23 cellular contexts compared by ENCODE assay signal in genomic region chr3:67075295-67075694, GRCh38.
DNase-seq lines count a peak whose midpoint lies in the region; ATAC-seq and TF ChIP-seq lines count a peak whose summit lies in the region.
"Had no signal": no experiment of that assay in that cellular context is flagged by ENCODE, and none has a peak within 500 bp of the region (broad histone marks: within the 10 kb centered on the region; RNA-seq: fewer than 3 reads in every experiment).

No MANE protein-coding gene starts in this region.

- peak; percentile 16 for DNase-seq in stimulated activated CD4-positive, alpha-beta T cell treated with anti-CD3 and anti-CD28 coated beads, Interleukin-1b, Interleukin-23, amount 100 ng/mL, for 48 hours
- no peak for DNase-seq in stimulated activated CD4-positive, alpha-beta T cell treated with anti-CD3 and anti-CD28 coated beads, Interleukin-2, amount 100 ng/mL, for 24 hours
- no peak for DNase-seq in natural killer cell treated with Interleukin-12 subunit alpha and Interleukin-12 subunit beta and Interleukin-15 and Interleukin-18, amount 100 ng/mL, for 72 hours (ENCODE audit: low spot score)
- no peak for DNase-seq in HUDEP-2 (lab: John Stamatoyannopoulos, UW; ENCODE audit: unreplicated experiment in 76 of 76)
- no peak for DNase-seq in stimulated activated CD4-positive, alpha-beta T cell treated with anti-CD3 and anti-CD28 coated beads, Interleukin-12 subunit alpha, Interleukin-12 subunit beta, amount 100 ng/mL, for 4 hours
- DNase-seq: activated CD8-positive, alpha-beta memory T cell treated with anti-CD3 and anti-CD28 coated beads, Interleukin-2, amount 50 U/mL, for 4 hours; activated effector memory CD4-positive, alpha-beta T cell treated with Interleukin-2 at 50 U/mL for 16 hours; brain microvascular endothelial cell; COR-L47; DMS79; heart left ventricle; left cardiac atrium; mammary epithelial cell; NCI-H1092; NCI-H2029; NCI-H226; NCI-H774 had no signal

- H3K4me1 Mint-ChIP-seq in natural killer cell treated with Interleukin-12 subunit alpha and Interleukin-12 subunit beta and Interleukin-15 and Interleukin-18, amount 100 ng/mL, for 72 hours (ENCODE audit: low read depth in 2 of 2): peaks cover 16 to 39% of the 10 kb centered on the region in 2 donors

- TF ChIP-seq CTCF in OCI-LY3 (IDR thresholded peaks at IDR 0.05; ENCODE audit: low read depth, low read length): no peak

- H3K4me2 ChIP-seq in OCI-LY3 (ENCODE audit: low read length): peak overlapping the region; percentile 68
- H3K4me2 ChIP-seq: BLaER1 treated with 17β-estradiol and CSF1 and Interleukin-3, amounts not matched to agents 10 nM and 100 nM had no signal

- H3K27me3 Mint-ChIP-seq in natural killer cell treated with Interleukin-12 subunit alpha and Interleukin-12 subunit beta and Interleukin-15 and Interleukin-18, amount 100 ng/mL, for 72 hours: peaks cover 20 to 33% of the 10 kb centered on the region in 2 donors
- H3K27me3 Mint-ChIP-seq: progenitor cell of endocrine pancreas had no signal

- peak overlapping the region; percentile 22 for H3K27ac ChIP-seq in OCI-LY3 (ENCODE audit: low read length)
- H3K27ac ChIP-seq: BLaER1 treated with 17β-estradiol and CSF1 and Interleukin-3, amounts not matched to agents 10 nM and 100 nM; brain microvascular endothelial cell; heart left ventricle; RWPE1 had no signal

- peak overlapping the region; percentile 64; the same call in 1 of the 2 replicates for H2AFZ ChIP-seq in OCI-LY3 (ENCODE audit: low read depth, low read length)

- H4K20me1 ChIP-seq in OCI-LY3 (ENCODE audit: insufficient read depth, low read length): no peaks in the 10 kb centered on the region
- H4K20me1 ChIP-seq: BLaER1 treated with 17β-estradiol and CSF1 and Interleukin-3, amounts not matched to agents 10 nM and 100 nM had no signal

- H3K36me3 Mint-ChIP-seq in natural killer cell treated with Interleukin-12 subunit alpha and Interleukin-12 subunit beta and Interleukin-15 and Interleukin-18, amount 100 ng/mL, for 72 hours: peaks cover 14% of the 10 kb centered on the region

- peak; percentile 60 for ATAC-seq in GM21529 (IDR thresholded peaks at IDR 0.05; ENCODE audit: unreplicated experiment)
- ATAC-seq in natural killer cell treated with Interleukin-12 subunit alpha and Interleukin-12 subunit beta and Interleukin-15 and Interleukin-18, amount 100 ng/mL, for 72 hours: no peak
- ATAC-seq: heart left ventricle, left cardiac atrium had no signal

- no peaks in the 10 kb centered on the region for H3K36me3 ChIP-seq in OCI-LY3 (replicated peaks; ENCODE audit: low read depth, low read length)
- H3K36me3 ChIP-seq: BLaER1 treated with 17β-estradiol and CSF1 and Interleukin-3, amounts not matched to agents 10 nM and 100 nM; brain microvascular endothelial cell; heart left ventricle had no signal

- H3K4me3 Mint-ChIP-seq in natural killer cell treated with Interleukin-12 subunit alpha and Interleukin-12 subunit beta and Interleukin-15 and Interleukin-18, amount 100 ng/mL, for 72 hours: no peak overlapping the region
- H3K4me3 Mint-ChIP-seq: T-helper 1 cell treated with Interleukin-12 subunit alpha and Interleukin-12 subunit beta and Interleukin-4 antibody, amounts not matched to agents 30 μg/mL and 1 μg/mL, for 36 hours had no signal

- peak overlapping the region; percentile 20; the same call in 1 of the 2 replicates for H3K9ac ChIP-seq in OCI-LY3 (ENCODE audit: low read length)
- H3K9ac ChIP-seq: BLaER1 treated with 17β-estradiol and CSF1 and Interleukin-3, amounts not matched to agents 10 nM and 100 nM had no signal

- H3K27me3 ChIP-seq in OCI-LY3 (ENCODE audit: low read depth, low read length): no peaks in the 10 kb centered on the region
- H3K27me3 ChIP-seq: BLaER1 treated with 17β-estradiol and CSF1 and Interleukin-3, amounts not matched to agents 10 nM and 100 nM; brain microvascular endothelial cell; heart left ventricle had no signal

- peaks cover 20% of the 10 kb centered on the region for H3K9me3 Mint-ChIP-seq in natural killer cell treated with Interleukin-12 subunit alpha and Interleukin-12 subunit beta and Interleukin-15 and Interleukin-18, amount 100 ng/mL, for 72 hours

- no peaks in the 10 kb centered on the region for H3K79me2 ChIP-seq in OCI-LY3 (ENCODE audit: low read length)

- H3K27ac Mint-ChIP-seq in natural killer cell treated with Interleukin-12 subunit alpha and Interleukin-12 subunit beta and Interleukin-15 and Interleukin-18, amount 100 ng/mL, for 72 hours: peak overlapping the region in 1 of 2 donors; percentile 20
- H3K27ac Mint-ChIP-seq: progenitor cell of endocrine pancreas; T-helper 1 cell treated with Interleukin-12 subunit alpha and Interleukin-12 subunit beta and Interleukin-4 antibody, amounts not matched to agents 30 μg/mL and 1 μg/mL, for 36 hours had no signal

- no peaks in the 10 kb centered on the region for H3K9me3 ChIP-seq in OCI-LY3 (ENCODE audit: insufficient read depth, low read length)

- H3K4me1 ChIP-seq in OCI-LY3 (ENCODE audit: low read length): peaks cover 32% of the 10 kb centered on the region
- H3K4me1 ChIP-seq: heart left ventricle had no signal

- H3K4me3 ChIP-seq in OCI-LY3 (ENCODE audit: low read length): peak overlapping the region; percentile 47
- H3K4me3 ChIP-seq: BLaER1 treated with 17β-estradiol and CSF1 and Interleukin-3, amounts not matched to agents 10 nM and 100 nM; heart left ventricle had no signal
